22 cellular contexts compared by ENCODE assay signal in genomic region chr2:84202166-84202565, GRCh38.
"Had no signal": no experiment of that assay in that cellular context is flagged by ENCODE, and none has a peak within 500 bp of the region (broad histone marks: within the 10 kb centered on the region; RNA-seq: fewer than 3 reads in every experiment).

No MANE protein-coding gene starts in this region.

- DNase-seq: Kasumi-1, MV-4-11, NCI-H1092, NCI-H1105 treated with DMSO at 0.1 percent for 48 hours, NCI-H1417 treated with DMSO at 0.1 percent for 48 hours, NCI-H146, NCI-H1694 treated with DMSO at 0.1 percent for 48 hours, NCI-H1930, NCI-H2081, NCI-H2171, NCI-H226, NCI-H446, NCI-H510A, NCI-H524 treated with DMSO at 0.1 percent for 48 hours, NCI-H69, NCI-H774, SHP77, SK-N-SH, SW 1271, T-helper 1 cell had no signal

- ATAC-seq: K562, Panc1 had no signal
